ENCODE assay signal across 18 cellular contexts in the genomic region with DNA sequence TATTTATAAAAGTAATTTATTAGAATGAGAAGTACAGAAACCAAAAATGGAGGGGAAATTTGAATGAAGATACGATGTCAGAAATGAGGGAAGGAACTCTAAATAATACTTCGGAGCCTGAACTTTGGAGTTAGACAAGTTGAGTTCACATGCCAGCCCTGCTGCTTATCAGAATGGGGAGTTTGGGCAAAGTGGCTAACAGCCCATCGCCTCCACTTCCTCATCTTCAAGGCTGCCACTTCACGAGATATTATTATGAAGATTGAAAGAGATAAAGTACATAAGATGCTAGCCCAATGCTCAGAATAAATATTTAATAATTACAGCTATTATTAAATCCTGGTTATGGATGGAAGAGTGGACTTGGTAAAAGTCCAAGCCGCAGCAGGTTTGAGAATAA. TPM values are rescaled to one million over a fixed set of nuclear protein-coding genes. Genes with fewer than 3 reads are reported as not detected.
DNase-seq lines count a peak whose midpoint lies in the region; ATAC-seq and TF ChIP-seq lines count a peak whose summit lies in the region.
"Had no signal": no experiment of that assay in that cellular context is flagged by ENCODE, and none has a peak within 500 bp of the region (broad histone marks: within the 10 kb centered on the region; RNA-seq: fewer than 3 reads in every experiment).

No MANE protein-coding gene starts in this region.

- H3K4me1 Mint-ChIP-seq in effector memory CD8-positive, alpha-beta T cell (ENCODE audit: low read depth in 2 of 2) = peaks cover 18 to 23% of the 10 kb centered on the region in 2 donors
- peaks cover 5% of the 10 kb centered on the region for H3K4me1 Mint-ChIP-seq in endothelial cell (ENCODE audit: unreplicated experiment)

- H3K9me3 Mint-ChIP-seq in effector memory CD8-positive, alpha-beta T cell = no peaks in the 10 kb centered on the region
- no peaks in the 10 kb centered on the region for H3K9me3 Mint-ChIP-seq in endothelial cell (ENCODE audit: unreplicated experiment)
- H3K9me3 Mint-ChIP-seq: IgD-negative memory B cell had no signal

- H3K36me3 Mint-ChIP-seq in effector memory CD8-positive, alpha-beta T cell (ENCODE audit: insufficient read depth) = no peaks in the 10 kb centered on the region
- H3K36me3 Mint-ChIP-seq in endothelial cell (ENCODE audit: low read depth, unreplicated experiment) = no peaks in the 10 kb centered on the region

- no peak overlapping the region for H3K4me3 Mint-ChIP-seq in effector memory CD8-positive, alpha-beta T cell
- no peak overlapping the region for H3K4me3 Mint-ChIP-seq in endothelial cell (ENCODE audit: unreplicated experiment)
- H3K4me3 Mint-ChIP-seq: IgD-negative memory B cell had no signal

- no peak overlapping the region for H3K27ac Mint-ChIP-seq in effector memory CD8-positive, alpha-beta T cell
- H3K27ac Mint-ChIP-seq in endothelial cell (ENCODE audit: unreplicated experiment) = no peak overlapping the region
- H3K27ac Mint-ChIP-seq: IgD-negative memory B cell had no signal

- DNase-seq in AML-193 (lab: John Stamatoyannopoulos, UW) = peak; percentile 21 to 33
- DNase-seq in HUDEP-2 (lab: John Stamatoyannopoulos, UW; ENCODE audit: unreplicated experiment in 76 of 76) = peak in 51 of 76 experiments; percentile 3 to 68 (median 31)
- peak; percentile 71 for DNase-seq in OCI-M1 (lab: John Stamatoyannopoulos, UW)
- no peak for DNase-seq in effector memory CD8-positive, alpha-beta T cell
- no peak for DNase-seq in endothelial cell (ENCODE audit: low spot score)
- no peak for DNase-seq in activated naive CD4-positive, alpha-beta T cell treated with Interleukin-2 at 50 U/mL for 16 hours
- DNase-seq: Caco-2, DMS153, EL, H7, NCI-H1694, NCI-H2107, NCI-H2227 treated with DMSO at 0.1 percent for 48 hours, SIG-M5 had no signal

- H3K27me3 Mint-ChIP-seq in effector memory CD8-positive, alpha-beta T cell = peaks cover 0 to 6% of the 10 kb centered on the region in 2 donors
- H3K27me3 Mint-ChIP-seq in endothelial cell (ENCODE audit: unreplicated experiment) = no peaks in the 10 kb centered on the region

- peak; percentile 31 for ATAC-seq in effector memory CD8-positive, alpha-beta T cell (replicated peaks)
- no peak for ATAC-seq in HG02571 (IDR thresholded peaks at IDR 0.05; ENCODE audit: unreplicated experiment)
- ATAC-seq in GM19351 (IDR thresholded peaks at IDR 0.05; ENCODE audit: unreplicated experiment) = no peak
- ATAC-seq: A549 had no signal

- TF ChIP-seq CTCF in endothelial cell (IDR thresholded peaks at IDR 0.05; ENCODE audit: unreplicated experiment) = no peak

RNA-seq across cellular contexts. Expression of a gene that starts 56.2 kb away (rescaled TPM):
- total RNA-seq in endothelial cell (ENCODE audit: unreplicated experiment) = 171 TPM

Comparison
In these comparisons a context has a peak if more than half of its experiments do, and no peak if none do; other contexts are left out.
1. DNase-seq: peak in AML-193 (2 of 2), HUDEP-2 (51 of 76) and OCI-M1 (single experiment); none in effector memory CD8-positive, alpha-beta T cell (0 of 3), endothelial cell (single experiment) and activated naive CD4-positive, alpha-beta T cell treated with Interleukin-2 at 50 U/mL for 16 hours (single experiment).